ENCODE assay signal across 8 cellular contexts in the genomic region with DNA sequence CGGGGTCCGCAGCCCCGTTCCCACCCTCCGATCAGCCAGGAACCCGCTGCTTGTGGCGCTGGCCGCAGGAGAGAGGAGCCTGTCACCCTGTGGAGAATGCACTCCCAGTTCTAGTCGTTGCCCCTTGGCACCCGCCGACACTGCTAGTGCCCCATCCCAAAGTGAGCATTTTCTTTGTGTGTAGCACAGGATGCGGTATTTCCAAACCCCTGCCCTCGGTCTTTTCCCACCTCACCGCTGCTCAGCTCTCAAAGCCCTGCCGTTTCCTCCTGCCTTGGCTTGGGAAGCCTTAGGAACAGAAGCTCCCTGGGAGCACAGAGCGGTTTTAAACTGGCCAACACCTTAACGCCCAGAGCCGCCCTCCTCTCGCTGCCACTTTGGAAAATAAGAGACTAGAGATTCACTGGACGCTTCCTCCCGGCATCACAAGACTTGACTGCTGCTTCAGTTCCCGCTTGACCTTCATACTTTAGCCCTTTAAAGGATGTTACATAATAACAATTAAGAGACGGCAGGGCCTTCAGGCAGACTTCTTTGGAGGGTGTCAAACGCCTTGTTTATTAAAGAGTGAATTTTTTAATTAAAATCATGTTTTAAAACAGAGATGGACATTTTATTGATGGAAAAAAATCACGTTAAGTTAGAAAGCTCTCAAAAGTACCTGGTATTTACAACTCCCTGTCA. TPM values are rescaled to one million over a fixed set of nuclear protein-coding genes. Genes with fewer than 3 reads are reported as not detected.
DNase-seq lines count a peak whose midpoint lies in the region; ATAC-seq and TF ChIP-seq lines count a peak whose summit lies in the region.

No MANE protein-coding gene starts in this region.

- no peaks in the 10 kb centered on the region for H3F3A ChIP-seq in PC-3 (ENCODE audit: low read length, unreplicated experiment)

- no peaks in the 10 kb centered on the region for H3K79me2 ChIP-seq in PC-3 (ENCODE audit: low read length)
- no peaks in the 10 kb centered on the region for H3K79me2 ChIP-seq in parathyroid adenoma

- H3K9ac ChIP-seq in PC-3 (ENCODE audit: low read length) (0 out of 2 replicates have a peak overlapping the region, but pooled peaks have one; percentile 6), parathyroid adenoma (peak overlapping the region; percentile 37)

- peak overlapping the region; percentile 91 for H3K4me2 ChIP-seq in PC-3 (ENCODE audit: low read length)
- peak overlapping the region; percentile 82 for H3K4me2 ChIP-seq in parathyroid adenoma (ENCODE audit: low read length)

- H2AFZ ChIP-seq in PC-3 (ENCODE audit: low read length) (peak overlapping the region; percentile 95), parathyroid adenoma (peak overlapping the region; percentile 91)

- H3K9me3 ChIP-seq in PC-3 (ENCODE audit: low read length) (no peaks in the 10 kb centered on the region), right atrium auricular region (no peaks in the 10 kb centered on the region), parathyroid adenoma (ENCODE audit: control insufficient read depth, low read length) (no peaks in the 10 kb centered on the region)

- H3K36me3 ChIP-seq in PC-3 (ENCODE audit: low read depth, low read length) (no peaks in the 10 kb centered on the region), right atrium auricular region (peaks cover 12% of the 10 kb centered on the region), parathyroid adenoma (ENCODE audit: control insufficient read depth, insufficient read depth, low read length) (no peaks in the 10 kb centered on the region)

- CTCF ChIA-PET in PC-3 (lab: Charles Lee), result no interaction called here

- ATAC-seq in HG02970 (IDR thresholded peaks at IDR 0.05; ENCODE audit: low FRiP score, unreplicated experiment), result peak; percentile 12
- peak; percentile 21 for ATAC-seq in PC-3
- ATAC-seq in HG02798 (IDR thresholded peaks at IDR 0.05; ENCODE audit: poor library complexity, unreplicated experiment), result no peak

- DNase-seq in DMS 273 (lab: John Stamatoyannopoulos, UW; ENCODE audit: unreplicated experiment), result peak; percentile 64
- DNase-seq in DMS 273 treated with DMSO at 0.1 percent for 48 hours (lab: John Stamatoyannopoulos, UW), result no peak
- DNase-seq in PC-3, result peak; percentile 6
- peak; percentile 62 for DNase-seq in right atrium auricular region (ENCODE audit: low spot score)

- TF ChIP-seq CTCF in PC-3 (conservative IDR thresholded peaks at IDR 0.05; ENCODE audit: low read depth, low read length) (no peak), right atrium auricular region (IDR thresholded peaks at IDR 0.05) (no peak), parathyroid adenoma (IDR thresholded peaks at IDR 0.05) (no peak)

- H3K4me3 ChIP-seq in PC-3 (ENCODE audit: low read length) (peak overlapping the region; percentile 75), right atrium auricular region (peak overlapping the region; percentile 77 to 88), parathyroid adenoma (ENCODE audit: low read depth, low read length) (peak overlapping the region; percentile 72)

- H3K9me2 ChIP-seq in PC-3 (replicated peaks; ENCODE audit: low read length), result no peaks in the 10 kb centered on the region

- no peak overlapping the region for H3K27ac ChIP-seq in PC-3 (ENCODE audit: low read length)
- H3K27ac ChIP-seq in angular gyrus (ENCODE audit: low read depth, low read length), result peak overlapping the region; percentile 95
- peak overlapping the region; percentile 91 to 98 for H3K27ac ChIP-seq in right atrium auricular region
- peak overlapping the region; percentile 90 for H3K27ac ChIP-seq in parathyroid adenoma

- H3K4me1 ChIP-seq in PC-3 (ENCODE audit: insufficient read depth, low read length) (no peaks in the 10 kb centered on the region; the same call in 1 of the 2 replicates), right atrium auricular region (peaks cover 0 to 26% of the 10 kb centered on the region in 2 donors), parathyroid adenoma (no peaks in the 10 kb centered on the region)

- no TSS peak for BruUV-seq in PC-3 (replicated peaks; lab: Mats Ljungman, UMichigan)

- POLR2A ChIA-PET in PC-3 (lab: Charles Lee; ENCODE audit: unreplicated experiment), result no interaction called here

- intact Hi-C loops in PC-3 (cut with micrococcal nuclease), result no loop called here

- H3K27me3 ChIP-seq in PC-3 (ENCODE audit: low read length), result no peaks in the 10 kb centered on the region; the same call in 1 of the 2 replicates
- no peaks in the 10 kb centered on the region for H3K27me3 ChIP-seq in right atrium auricular region
- no peaks in the 10 kb centered on the region for H3K27me3 ChIP-seq in parathyroid adenoma (ENCODE audit: control insufficient read depth, insufficient read depth, low read length)

- H4K20me1 ChIP-seq in PC-3 (ENCODE audit: low read length), result no peaks in the 10 kb centered on the region

RNA-seq across cellular contexts. Expression of gene CYP4V2, which starts 0.8 kb away (rescaled TPM):
- total RNA-seq in PC-3 (2014; rRNA removed) (0.17 and 0.69 TPM in 2 replicates), right atrium auricular region (10 to 100 TPM; 18.9 to 37.7 TPM)

RNA-seq across cellular contexts. Expression of gene KLKB1, which starts 35.1 kb away (rescaled TPM):
- total RNA-seq in PC-3 (2014; rRNA removed), result not detected in 2 replicates
- 1 to 10 TPM in 1 of 2 donors, under 1 TPM in 1; 0.75 to 1.9 TPM for total RNA-seq in right atrium auricular region

Comparison
In these comparisons a context has a peak if more than half of its experiments do, and no peak if none do; other contexts are left out.
1. RNA of gene CYP4V2, which starts 0.8 kb away (total RNA-seq): 18.9 to 37.7 TPM in right atrium auricular region; 0.17 to 0.69 TPM in PC-3; every median in the first group is over 10 times any median in the second.
2. Peak in every context shown above with its lines, with median percentiles within 50 percentile points of each other: H3K4me3 ChIP-seq.